ENCODE assay signal across 40 cellular contexts in the genomic region with DNA sequence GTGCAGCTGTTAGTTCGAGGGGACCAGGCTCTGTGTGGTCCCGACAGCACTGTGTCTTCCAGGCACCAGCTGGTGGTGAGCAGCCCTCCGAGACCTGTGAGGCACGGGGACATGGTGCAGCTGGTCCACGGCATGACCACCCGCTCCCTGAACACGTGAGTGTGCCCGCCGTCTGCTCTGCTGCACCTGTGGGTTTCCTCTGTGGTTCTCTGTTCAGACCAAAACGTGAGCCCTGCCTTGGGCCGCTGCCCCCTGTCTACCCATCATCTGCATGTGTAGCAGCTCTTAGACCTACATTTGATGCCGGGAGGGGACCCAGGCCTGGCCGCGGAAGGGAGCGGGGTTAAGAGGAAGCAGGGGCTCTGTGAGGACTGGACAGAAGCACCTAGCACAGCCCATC. TPM values are rescaled to one million over a fixed set of nuclear protein-coding genes. Genes with fewer than 3 reads are reported as not detected.
"Had no signal": no experiment of that assay in that cellular context is flagged by ENCODE, and none has a peak within 500 bp of the region (broad histone marks: within the 10 kb centered on the region; RNA-seq: fewer than 3 reads in every experiment).

No MANE protein-coding gene starts in this region.

- H3K4me1 ChIP-seq: adrenal gland, body of pancreas, esophagus squamous epithelium had no signal

- H3K27me3 Mint-ChIP-seq: activated CD4-positive, alpha-beta memory T cell treated with anti-CD3 and anti-CD28 coated beads, Interleukin-2, amount 10 ng/mL, durations not matched to agents 7 days and 5 days; activated CD4-positive, alpha-beta T cell treated with anti-CD3 and anti-CD28 coated beads, Interleukin-2, amount 10 ng/mL, durations not matched to agents 7 days and 5 days; activated CD8-positive, alpha-beta memory T cell treated with anti-CD3 and anti-CD28 coated beads, Interleukin-2, amount 10 ng/mL, durations not matched to agents 7 days and 5 days; activated naive CD4-positive, alpha-beta T cell treated with anti-CD3 and anti-CD28 coated beads, Interleukin-2, amount 50 U/mL, for 24 hours; activated naive CD8-positive, alpha-beta T cell treated with anti-CD3 and anti-CD28 coated beads for 36 hours; activated naive CD8-positive, alpha-beta T cell treated with anti-CD3 and anti-CD28 coated beads, Interleukin-2, amount 50 U/mL, for 24 hours had no signal

- H3K9me3 ChIP-seq: adrenal gland, body of pancreas, esophagus squamous epithelium, gastroesophageal sphincter had no signal

- DNase-seq: activated CD4-positive, alpha-beta memory T cell treated with anti-CD3 and anti-CD28 coated beads, Interleukin-2, amount 10 ng/mL, durations not matched to agents 7 days and 5 days; activated CD4-positive, alpha-beta T cell treated with anti-CD3 and anti-CD28 coated beads for 1 hour; activated CD4-positive, alpha-beta T cell treated with anti-CD3 and anti-CD28 coated beads for 4 hours; activated CD4-positive, alpha-beta T cell treated with anti-CD3 and anti-CD28 coated beads, Interleukin-2, amount 10 ng/mL, durations not matched to agents 7 days and 5 days; activated CD4-positive, alpha-beta T cell treated with anti-CD3 and anti-CD28 coated beads, Interleukin-2, amount 50 U/mL, for 4 hours; activated CD8-positive, alpha-beta memory T cell treated with anti-CD3 and anti-CD28 coated beads, Interleukin-2, amount 10 ng/mL, durations not matched to agents 7 days and 5 days; activated CD8-positive, alpha-beta memory T cell treated with anti-CD3 and anti-CD28 coated beads, Interleukin-2, amount 50 U/mL, for 4 hours; activated effector memory CD4-positive, alpha-beta T cell treated with anti-CD3 and anti-CD28 coated beads, Interleukin-2, amount 50 U/mL, for 16 hours; activated naive CD4-positive, alpha-beta T cell treated with anti-CD3 and anti-CD28 coated beads for 36 hours; activated naive CD8-positive, alpha-beta T cell treated with anti-CD3 and anti-CD28 coated beads for 36 hours; activated naive CD8-positive, alpha-beta T cell treated with anti-CD3 and anti-CD28 coated beads, Interleukin-2, amount 50 U/mL, for 24 hours; activated T-cell treated with anti-CD3 and anti-CD28 coated beads, Interleukin-2, amount 50 U/mL, for 1 hour; activated T-cell treated with anti-CD3 and anti-CD28 coated beads, Interleukin-2, amount 50 U/mL, for 48 hours; adrenal gland; amygdala; aorta; body of pancreas; caudate nucleus; cortex of kidney; dermis blood vessel endothelial cell; effector CD8-positive, alpha-beta T cell; esophagus squamous epithelium; foreskin melanocyte; heart right ventricle; T-helper 2 cell had no signal

- H3K9me3 Mint-ChIP-seq: activated CD4-positive, alpha-beta memory T cell treated with anti-CD3 and anti-CD28 coated beads, Interleukin-2, amount 10 ng/mL, durations not matched to agents 7 days and 5 days; activated CD4-positive, alpha-beta T cell treated with anti-CD3 and anti-CD28 coated beads, Interleukin-2, amount 10 ng/mL, durations not matched to agents 7 days and 5 days; activated naive CD4-positive, alpha-beta T cell treated with anti-CD3 and anti-CD28 coated beads for 36 hours; activated naive CD4-positive, alpha-beta T cell treated with anti-CD3 and anti-CD28 coated beads, Interleukin-2, amount 50 U/mL, for 24 hours; activated naive CD8-positive, alpha-beta T cell treated with anti-CD3 and anti-CD28 coated beads for 36 hours; activated naive CD8-positive, alpha-beta T cell treated with anti-CD3 and anti-CD28 coated beads, Interleukin-2, amount 50 U/mL, for 24 hours; activated T-helper 1 cell treated with anti-CD3 and anti-CD28 coated beads, Interleukin-12 subunit alpha, Interleukin-12 subunit beta, Interleukin-2, Interleukin-4 antibody, amounts not matched to agents 30 ng/mL and 10 ng/mL and 1 ng/mL, durations not matched to agents 14 hours and 24 hours and 36 hours; activated T-helper 2 cell treated with anti-CD3 and anti-CD28 coated beads, Interferon-gamma antibody, Interleukin-2, Interleukin-4, amounts not matched to agents 10 μg/mL and 5 μg/mL and 100 μg/mL, durations not matched to agents 14 hours and 24 hours and 36 hours; WTC11 had no signal

- H3K27me3 ChIP-seq: adrenal gland, body of pancreas, esophagus squamous epithelium, gastroesophageal sphincter, heart right ventricle had no signal

- H3K4me1 Mint-ChIP-seq: activated CD4-positive, alpha-beta memory T cell treated with anti-CD3 and anti-CD28 coated beads, Interleukin-2, amount 10 ng/mL, durations not matched to agents 7 days and 5 days; activated CD4-positive, alpha-beta T cell treated with anti-CD3 and anti-CD28 coated beads, Interleukin-2, amount 10 ng/mL, durations not matched to agents 7 days and 5 days; activated CD8-positive, alpha-beta memory T cell treated with anti-CD3 and anti-CD28 coated beads, Interleukin-2, amount 10 ng/mL, durations not matched to agents 7 days and 5 days; activated naive CD4-positive, alpha-beta T cell treated with anti-CD3 and anti-CD28 coated beads, Interleukin-2, amount 50 U/mL, for 24 hours; activated naive CD8-positive, alpha-beta T cell treated with anti-CD3 and anti-CD28 coated beads for 36 hours; activated naive CD8-positive, alpha-beta T cell treated with anti-CD3 and anti-CD28 coated beads, Interleukin-2, amount 50 U/mL, for 24 hours; WTC11 had no signal

- H3K4me3 ChIP-seq: adrenal gland, body of pancreas, esophagus squamous epithelium, gastroesophageal sphincter, heart right ventricle had no signal

- ATAC-seq: activated CD8-positive, alpha-beta memory T cell treated with anti-CD3 and anti-CD28 coated beads, Interleukin-2, amount 10 ng/mL, durations not matched to agents 7 days and 5 days; activated naive CD8-positive, alpha-beta T cell treated with anti-CD3 and anti-CD28 coated beads, Interleukin-2, amount 50 U/mL, for 24 hours; body of pancreas; gastroesophageal sphincter; heart right ventricle; WTC11 had no signal

- H3K27ac ChIP-seq: adrenal gland, body of pancreas, epithelial cell of prostate, esophagus squamous epithelium, gastroesophageal sphincter, heart right ventricle, VCaP had no signal

- H3K4me3 Mint-ChIP-seq: activated CD4-positive, alpha-beta memory T cell treated with anti-CD3 and anti-CD28 coated beads, Interleukin-2, amount 10 ng/mL, durations not matched to agents 7 days and 5 days; activated CD4-positive, alpha-beta T cell treated with anti-CD3 and anti-CD28 coated beads, Interleukin-2, amount 10 ng/mL, durations not matched to agents 7 days and 5 days; activated CD8-positive, alpha-beta memory T cell treated with anti-CD3 and anti-CD28 coated beads, Interleukin-2, amount 10 ng/mL, durations not matched to agents 7 days and 5 days; activated naive CD4-positive, alpha-beta T cell treated with anti-CD3 and anti-CD28 coated beads for 36 hours; activated naive CD4-positive, alpha-beta T cell treated with anti-CD3 and anti-CD28 coated beads, Interleukin-2, amount 50 U/mL, for 24 hours; activated naive CD8-positive, alpha-beta T cell treated with anti-CD3 and anti-CD28 coated beads for 36 hours; activated naive CD8-positive, alpha-beta T cell treated with anti-CD3 and anti-CD28 coated beads, Interleukin-2, amount 50 U/mL, for 24 hours; activated T-helper 1 cell treated with anti-CD3 and anti-CD28 coated beads, Interleukin-12 subunit alpha, Interleukin-12 subunit beta, Interleukin-2, Interleukin-4 antibody, amounts not matched to agents 30 ng/mL and 10 ng/mL and 1 ng/mL, durations not matched to agents 14 hours and 24 hours and 36 hours; WTC11 had no signal

- H3K27ac Mint-ChIP-seq: activated CD4-positive, alpha-beta memory T cell treated with anti-CD3 and anti-CD28 coated beads, Interleukin-2, amount 10 ng/mL, durations not matched to agents 7 days and 5 days; activated CD8-positive, alpha-beta memory T cell treated with anti-CD3 and anti-CD28 coated beads, Interleukin-2, amount 10 ng/mL, durations not matched to agents 7 days and 5 days; activated naive CD4-positive, alpha-beta T cell treated with anti-CD3 and anti-CD28 coated beads for 36 hours; activated naive CD4-positive, alpha-beta T cell treated with anti-CD3 and anti-CD28 coated beads, Interleukin-2, amount 50 U/mL, for 24 hours; activated naive CD8-positive, alpha-beta T cell treated with anti-CD3 and anti-CD28 coated beads for 36 hours; activated naive CD8-positive, alpha-beta T cell treated with anti-CD3 and anti-CD28 coated beads, Interleukin-2, amount 50 U/mL, for 24 hours; activated T-helper 1 cell treated with anti-CD3 and anti-CD28 coated beads, Interleukin-12 subunit alpha, Interleukin-12 subunit beta, Interleukin-2, Interleukin-4 antibody, amounts not matched to agents 30 ng/mL and 10 ng/mL and 1 ng/mL, durations not matched to agents 14 hours and 24 hours and 36 hours; activated T-helper 2 cell treated with anti-CD3 and anti-CD28 coated beads, Interferon-gamma antibody, Interleukin-2, Interleukin-4, amounts not matched to agents 10 μg/mL and 5 μg/mL and 100 μg/mL, durations not matched to agents 14 hours and 24 hours and 36 hours; WTC11 had no signal

RNA-seq across cellular contexts. Expression of a gene that starts 32.1 kb away (rescaled TPM):
- total RNA-seq: activated CD4-positive, alpha-beta memory T cell treated with anti-CD3 and anti-CD28 coated beads, Interleukin-2, amount 10 ng/mL, durations not matched to agents 7 days and 5 days; activated CD4-positive, alpha-beta T cell treated with anti-CD3 and anti-CD28 coated beads, Interleukin-2, amount 10 ng/mL, durations not matched to agents 7 days and 5 days; activated CD8-positive, alpha-beta memory T cell treated with anti-CD3 and anti-CD28 coated beads for 36 hours; activated CD8-positive, alpha-beta memory T cell treated with anti-CD3 and anti-CD28 coated beads, Interleukin-2, amount 10 ng/mL, durations not matched to agents 7 days and 5 days; activated naive CD4-positive, alpha-beta T cell treated with anti-CD3 and anti-CD28 coated beads for 36 hours; activated naive CD8-positive, alpha-beta T cell treated with anti-CD3 and anti-CD28 coated beads for 36 hours; activated T-helper 1 cell treated with anti-CD3 and anti-CD28 coated beads, Interleukin-12 subunit alpha, Interleukin-12 subunit beta, Interleukin-2, Interleukin-4 antibody, amounts not matched to agents 30 ng/mL and 10 ng/mL and 1 ng/mL, durations not matched to agents 14 hours and 24 hours and 36 hours; activated T-helper 2 cell treated with anti-CD3 and anti-CD28 coated beads, Interferon-gamma antibody, Interleukin-2, Interleukin-4, amounts not matched to agents 10 μg/mL and 5 μg/mL and 100 μg/mL, durations not matched to agents 14 hours and 24 hours and 36 hours; adrenal gland; aorta; chondrocyte; dermis blood vessel endothelial cell; endothelial cell of umbilical vein; esophagus squamous epithelium; fibroblast of lung; fibroblast of villous mesenchyme; gastroesophageal sphincter; glomerular endothelial cell; heart right ventricle; T-helper 1 cell treated with Interleukin-12 subunit alpha and Interleukin-12 subunit beta and Interleukin-4 antibody, amounts not matched to agents 30 ng/mL and 1 ng/mL, for 36 hours had no signal
- polyA plus RNA-seq: adrenal gland, aorta, endothelial cell of umbilical vein, esophagus, fibroblast of lung, heart right ventricle had no signal
